In the genomic region with DNA sequence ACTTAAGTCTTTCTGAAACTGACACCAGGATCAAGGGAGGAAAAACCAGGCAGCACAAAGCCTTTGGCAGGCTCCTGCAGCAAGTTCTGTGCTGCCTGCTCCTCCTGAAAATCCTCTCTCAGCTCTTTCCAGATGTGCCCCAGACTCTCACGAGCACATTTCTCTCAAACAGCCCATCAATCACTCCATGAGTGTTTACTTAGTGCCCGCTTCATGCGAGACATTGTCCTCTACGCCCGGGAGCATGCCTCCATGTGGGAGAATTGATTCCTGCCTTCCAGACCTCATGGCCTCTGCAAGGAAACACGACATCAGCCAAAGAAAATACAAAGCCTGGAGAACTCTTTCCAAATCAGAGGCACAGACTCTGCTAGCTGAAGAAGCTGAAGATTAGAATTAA, we compare ENCODE assay signal across 20 cellular contexts. TPM values are rescaled to one million over a fixed set of nuclear protein-coding genes. Genes with fewer than 3 reads are reported as not detected.
A peak's percentile ranks its signal among the peaks of the same experiment; 100 is the strongest.
DNase-seq lines count a peak whose midpoint lies in the region; ATAC-seq, FAIRE-seq and TF ChIP-seq lines count a peak whose summit lies in the region.
"Had no signal": no experiment of that assay in that cellular context is flagged by ENCODE, and none has a peak within 500 bp of the region (broad histone marks: within the 10 kb centered on the region; RNA-seq: fewer than 3 reads in every experiment).

No MANE protein-coding gene starts in this region.

- H3K27ac Mint-ChIP-seq in MCF 10A (ENCODE audit: low read depth, unreplicated experiment): no peak overlapping the region
- H3K27ac Mint-ChIP-seq: CD14-positive monocyte had no signal

- no peak overlapping the region for H2AFZ ChIP-seq in endothelial cell of umbilical vein (ENCODE audit: low read depth, low read length)

- H3K4me1 Mint-ChIP-seq in MCF 10A (ENCODE audit: insufficient read depth, unreplicated experiment): peaks cover 5% of the 10 kb centered on the region
- H3K4me1 Mint-ChIP-seq: CD14-positive monocyte had no signal

- dilution Hi-C loops in endothelial cell of umbilical vein (cut with MboI; ENCODE audit: extremely low pct_ligation_motif_present, low sequenced_read_pairs): no loop called here

- H3K4me3 ChIP-seq in breast epithelium (no peak overlapping the region), endothelial cell of umbilical vein (replicated peaks in 1 of 3; ENCODE audit: insufficient read depth in 1 of 3, low read depth in 1 of 3, low read length in 3 of 3) (no peak overlapping the region)
- H3K4me3 ChIP-seq: smooth muscle cell had no signal

- peak; percentile 76 for ATAC-seq in sciatic nerve
- ATAC-seq in HG03469 (IDR thresholded peaks at IDR 0.05; ENCODE audit: unreplicated experiment): no peak

- peaks cover 60% of the 10 kb centered on the region for H3K27me3 Mint-ChIP-seq in MCF 10A (ENCODE audit: insufficient read depth, unreplicated experiment)

- POLR2A ChIA-PET in MCF 10A (lab: Yijun Ruan, JAX): no interaction called here
- POLR2A ChIA-PET in endothelial cell of umbilical vein (lab: Charles Lee): interaction anchor here (0.6 kb wide), 1 partner anchor 9 kb away, joined by 3 read pairs; no protein-coding TSS in a partner anchor

- H3K27ac ChIP-seq in breast epithelium (no peak overlapping the region), endothelial cell of umbilical vein (ENCODE audit: insufficient read depth, low read depth, low read length) (no peak overlapping the region)
- H3K27ac ChIP-seq: epithelial cell of prostate had no signal

- TF ChIP-seq CTCF in MCF 10A (IDR thresholded peaks at IDR 0.05; ENCODE audit: unreplicated experiment): no peak
- TF ChIP-seq CTCF in breast epithelium (IDR thresholded peaks at IDR 0.05): no peak
- TF ChIP-seq CTCF in endothelial cell of umbilical vein (IDR thresholded peaks at IDR 0.05; ENCODE audit: extremely low read depth in 1 of 2, insufficient read depth in 1 of 2, low read depth in 1 of 2, low read length in 2 of 2): no peak

- H3K4me3 Mint-ChIP-seq in MCF 10A (ENCODE audit: unreplicated experiment): no peak overlapping the region
- H3K4me3 Mint-ChIP-seq: CD14-positive monocyte had no signal

- H3K4me1 ChIP-seq in breast epithelium (no peaks in the 10 kb centered on the region), endothelial cell of umbilical vein (ENCODE audit: control insufficient read depth, extremely low read depth, insufficient read depth, low read length) (no peaks in the 10 kb centered on the region)

- H3K9me1 ChIP-seq in endothelial cell of umbilical vein (replicated peaks; ENCODE audit: control insufficient read depth, extremely low read depth, insufficient read depth, low read length): no peaks in the 10 kb centered on the region

- CTCF ChIA-PET in MCF 10A (lab: Yijun Ruan, JAX) (interaction anchor here (0.6 kb wide), 1 partner anchor 358 kb away, joined by 4 read pairs; no protein-coding TSS in a partner anchor), endothelial cell of umbilical vein (lab: Charles Lee) (no interaction called here)

- no peaks in the 10 kb centered on the region for H3K36me3 ChIP-seq in breast epithelium
- no peaks in the 10 kb centered on the region for H3K36me3 ChIP-seq in endothelial cell of umbilical vein (ENCODE audit: control insufficient read depth in 2 of 2, extremely low read depth in 1 of 2, insufficient read depth in 2 of 2, low read length in 2 of 2)

- no peak for TF ChIP-seq POLR2A in breast epithelium (IDR thresholded peaks at IDR 0.05)
- TF ChIP-seq POLR2A in endothelial cell of umbilical vein (IDR thresholded peaks at IDR 0.05; ENCODE audit: low read depth, low read length): no peak

- intact Hi-C loops in MCF 10A (cut with micrococcal nuclease): no loop called here
- intact Hi-C loops in breast epithelium (cut with DNase I; ENCODE audit: low total_unique reads): no loop called here
- intact Hi-C loops in endothelial cell of umbilical vein (cut with micrococcal nuclease): no loop called here
- intact Hi-C loops in sciatic nerve (cut with DNase I): no loop called here

- BruUV-seq in MCF 10A (replicated peaks; lab: Mats Ljungman, UMichigan): no TSS peak
- BruUV-seq in endothelial cell of umbilical vein (replicated peaks; lab: Mats Ljungman, UMichigan): no TSS peak

- in situ Hi-C loops in ACHN (cut with HindIII; ENCODE audit: low pct_ligation_motif_present, low pct_unique_long_range_greater_than_20kb, low sequenced_read_pairs): no loop called here

- no peaks in the 10 kb centered on the region for H4K20me1 ChIP-seq in endothelial cell of umbilical vein (replicated peaks; ENCODE audit: control insufficient read depth, extremely low read depth, insufficient read depth, low read length)

- H3K9me3 ChIP-seq in breast epithelium (no peaks in the 10 kb centered on the region), endothelial cell of umbilical vein (replicated peaks; ENCODE audit: control insufficient read depth, insufficient read depth, low read length) (no peaks in the 10 kb centered on the region)

- no peak overlapping the region for H3K9ac ChIP-seq in endothelial cell of umbilical vein (replicated peaks; ENCODE audit: extremely low read depth, insufficient read depth, low read length)

- no peak overlapping the region for H3K4me2 ChIP-seq in endothelial cell of umbilical vein (ENCODE audit: insufficient read depth, low read length)
- H3K4me2 ChIP-seq: smooth muscle cell had no signal

- H3K36me3 Mint-ChIP-seq in MCF 10A (ENCODE audit: insufficient read depth, unreplicated experiment): no peaks in the 10 kb centered on the region
- H3K36me3 Mint-ChIP-seq: CD14-positive monocyte had no signal

- DNase-seq in MCF 10A (ENCODE audit: unreplicated experiment) (peak; percentile 4), breast epithelium (ENCODE audit: low spot score in 2 of 2) (no peak), NCI-H2196 (lab: John Stamatoyannopoulos, UW; ENCODE audit: unreplicated experiment) (peak; percentile 36), endothelial cell of umbilical vein (ENCODE audit: low read depth, low spot score) (peak; percentile 62), sciatic nerve (ENCODE audit: low spot score) (no peak), ACHN (no peak)
- DNase-seq in stimulated activated CD4-positive, alpha-beta T cell treated with anti-CD3 and anti-CD28 coated beads, Interleukin-4, amount 100 ng/mL, for 4 hours: no peak
- DNase-seq: head of caudate nucleus; kidney; midbrain; NCI-H446; stimulated activated naive CD4-positive, alpha-beta T cell treated with Interleukin-2 at 50 U/mL for 16 hours; SW 1271 had no signal

- H3K27me3 ChIP-seq in breast epithelium (no peaks in the 10 kb centered on the region), endothelial cell of umbilical vein (ENCODE audit: control insufficient read depth in 2 of 2, insufficient read depth in 2 of 2, low read length in 2 of 2) (peaks cover 11 to 17% of the 10 kb centered on the region in 2 experiments)

- H3K79me2 ChIP-seq in endothelial cell of umbilical vein (ENCODE audit: control insufficient read depth, insufficient read depth, low read length): no peaks in the 10 kb centered on the region

- H3K9me3 Mint-ChIP-seq in MCF 10A (ENCODE audit: unreplicated experiment): no peaks in the 10 kb centered on the region

- FAIRE-seq in endothelial cell of umbilical vein (lab: Jason Lieb, UNC): no peak
- FAIRE-seq: A204.1, kidney, RCC 7860 had no signal

TF ChIP-seq in endothelial cell of umbilical vein, 7 proteins besides CTCF, POLR2A, EP300 and RAD21:
- TF ChIP-seq MYC (IDR thresholded peaks at IDR 0.05; ENCODE audit: low read depth, low read length) (no peak), JUN (IDR thresholded peaks at IDR 0.05; ENCODE audit: borderline replicate concordance, insufficient read depth, insufficient read length, low read depth) (no peak), EZH2 (IDR thresholded peaks at IDR 0.05; ENCODE audit: borderline replicate concordance, low read depth, low read length, severe bottlenecking) (no peak), POLR2AphosphoS5 (IDR thresholded peaks at IDR 0.05; ENCODE audit: insufficient read depth, low read depth, low read length) (no peak), GATA2 (IDR thresholded peaks at IDR 0.05; ENCODE audit: insufficient read depth, insufficient read length, low read depth, low read length) (no peak), FOS (IDR thresholded peaks at IDR 0.05; ENCODE audit: borderline replicate concordance, insufficient read depth, low read length) (no peak)
- TF ChIP-seq, protein P1, sequence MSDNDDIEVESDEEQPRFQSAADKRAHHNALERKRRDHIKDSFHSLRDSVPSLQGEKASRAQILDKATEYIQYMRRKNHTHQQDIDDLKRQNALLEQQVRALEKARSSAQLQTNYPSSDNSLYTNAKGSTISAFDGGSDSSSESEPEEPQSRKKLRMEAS (IDR thresholded peaks at IDR 0.05; ENCODE audit: insufficient read depth, insufficient read length): no peak

RNA-seq across cellular contexts. Expression of a gene that starts 46.5 kb away (rescaled TPM):
- total RNA-seq in MCF 10A (2022): not detected in 2 replicates
- 1 to 10 TPM in 1 of 3 donors, under 1 TPM in 2; 0.48 to 1.3 (median 0.73) TPM for total RNA-seq in breast epithelium
- 3.9 and 4.5 TPM in 2 replicates for total RNA-seq in endothelial cell of umbilical vein
- polyA plus RNA-seq in endothelial cell of umbilical vein: 2.1 and 3.7 TPM in 2 replicates
- polyA plus RNA-seq in endothelial cell of umbilical vein (2011; cell fraction: cytosol; rRNA removed): 1.4 and 1.7 TPM in 2 replicates
- polyA plus RNA-seq in endothelial cell of umbilical vein (2011; cell fraction: nucleus; rRNA removed): 3.6 and 4.1 TPM in 2 replicates
- 8.0 and 14.0 TPM in 2 replicates for polyA plus RNA-seq in endothelial cell of umbilical vein (2012)
- polyA minus RNA-seq in endothelial cell of umbilical vein: 3.8 and 5.2 TPM in 2 replicates
- polyA minus RNA-seq in endothelial cell of umbilical vein (2011; cell fraction: cytosol; rRNA and poly(A)+ RNA removed): not detected
- 2.2 and 2.3 TPM in 2 replicates for polyA minus RNA-seq in endothelial cell of umbilical vein (2011; cell fraction: nucleus; rRNA and poly(A)+ RNA removed)
- total RNA-seq in sciatic nerve: 29.7 TPM
- total RNA-seq: HT-29 had no signal
- polyA plus RNA-seq: CD14-positive monocyte had no signal

Comparison
In these comparisons a context has a peak if more than half of its experiments do, and no peak if none do; other contexts are left out.
1. DNase-seq: peak in MCF 10A (single experiment), NCI-H2196 (single experiment) and endothelial cell of umbilical vein (single experiment); none in breast epithelium (0 of 2), sciatic nerve (single experiment), ACHN (single experiment) and stimulated activated CD4-positive, alpha-beta T cell treated with anti-CD3 and anti-CD28 coated beads, Interleukin-4, amount 100 ng/mL, for 4 hours (0 of 2).